ENCODE assay signal across 19 cellular contexts in the genomic region with DNA sequence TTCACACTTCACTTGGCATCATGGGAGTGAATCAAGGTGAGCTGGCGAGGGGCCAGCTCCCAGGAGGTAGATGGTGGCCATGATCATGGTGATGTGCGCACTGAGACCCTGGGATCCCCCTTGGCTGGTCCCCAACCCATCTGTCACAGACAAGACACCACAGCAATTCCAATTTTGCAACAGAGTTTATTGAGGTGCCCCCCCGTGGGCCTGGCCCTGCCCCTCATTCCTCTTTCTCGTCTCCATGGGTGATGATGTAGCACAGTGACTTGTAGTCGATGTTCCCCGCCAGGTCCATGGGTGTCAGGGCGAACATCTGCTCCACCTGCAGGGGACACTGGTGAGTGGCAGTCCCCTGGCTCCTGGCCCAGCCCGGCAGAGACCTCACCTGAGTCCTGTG. TPM values are rescaled to one million over a fixed set of nuclear protein-coding genes. Genes with fewer than 3 reads are reported as not detected.
"Had no signal": no experiment of that assay in that cellular context is flagged by ENCODE, and none has a peak within 500 bp of the region (broad histone marks: within the 10 kb centered on the region; RNA-seq: fewer than 3 reads in every experiment).

No MANE protein-coding gene starts in this region.

- H3K27ac ChIP-seq: epithelial cell of prostate, foreskin keratinocyte, pancreas, stomach had no signal

- DNase-seq: activated CD4-positive, alpha-beta memory T cell treated with anti-CD3 and anti-CD28 coated beads for 36 hours; activated CD4-positive, alpha-beta T cell treated with anti-CD3 and anti-CD28 coated beads for 36 hours; activated T-cell treated with anti-CD3 and anti-CD28 coated beads for 4 hours; central memory CD4-positive, alpha-beta T cell; endodermal cell; foreskin keratinocyte; mesendoderm; naive thymus-derived CD8-positive, alpha-beta T cell; stimulated activated CD4-positive, alpha-beta T cell treated with anti-CD3 and anti-CD28 coated beads, Interleukin-4, amount 100 ng/mL, for 24 hours; stomach had no signal

- ATAC-seq: activated CD4-positive, alpha-beta T cell treated with anti-CD3 and anti-CD28 coated beads for 36 hours; foreskin keratinocyte; naive thymus-derived CD8-positive, alpha-beta T cell; pancreas; sciatic nerve; stimulated activated effector memory CD8-positive, alpha-beta T cell treated with anti-CD3 and anti-CD28 coated beads, Interleukin-12 subunit alpha, Interleukin-12 subunit beta, amount 100 ng/mL, for 72 hours had no signal

- H3K4me2 ChIP-seq: smooth muscle cell had no signal

- H3K4me1 ChIP-seq: foreskin keratinocyte, pancreas, stomach had no signal

- H3K36me3 ChIP-seq: pancreas, stomach had no signal

- H3K27me3 ChIP-seq: pancreas, stomach had no signal

- H3K9me3 ChIP-seq: pancreas, stomach had no signal

- H3K4me3 ChIP-seq: pancreas, smooth muscle cell, stomach had no signal

RNA-seq across cellular contexts. Expression of a gene that starts 2.4 kb away (rescaled TPM):
- total RNA-seq: activated CD4-positive, alpha-beta memory T cell treated with anti-CD3 and anti-CD28 coated beads for 36 hours; activated CD4-positive, alpha-beta T cell treated with anti-CD3 and anti-CD28 coated beads for 36 hours; fibroblast of lung; foreskin keratinocyte; lower leg skin; naive thymus-derived CD8-positive, alpha-beta T cell; pulmonary artery endothelial cell; sciatic nerve; stomach; T-helper 2 cell treated with Interferon-gamma antibody and Interleukin-4, amounts not matched to agents 100 ng/mL and 5 ng/mL, for 36 hours had no signal
- polyA plus RNA-seq: fibroblast of lung; foreskin keratinocyte; naive thymus-derived CD8-positive, alpha-beta T cell had no signal
